ENCODE assay signal across 1 cellular context in the genomic region with DNA sequence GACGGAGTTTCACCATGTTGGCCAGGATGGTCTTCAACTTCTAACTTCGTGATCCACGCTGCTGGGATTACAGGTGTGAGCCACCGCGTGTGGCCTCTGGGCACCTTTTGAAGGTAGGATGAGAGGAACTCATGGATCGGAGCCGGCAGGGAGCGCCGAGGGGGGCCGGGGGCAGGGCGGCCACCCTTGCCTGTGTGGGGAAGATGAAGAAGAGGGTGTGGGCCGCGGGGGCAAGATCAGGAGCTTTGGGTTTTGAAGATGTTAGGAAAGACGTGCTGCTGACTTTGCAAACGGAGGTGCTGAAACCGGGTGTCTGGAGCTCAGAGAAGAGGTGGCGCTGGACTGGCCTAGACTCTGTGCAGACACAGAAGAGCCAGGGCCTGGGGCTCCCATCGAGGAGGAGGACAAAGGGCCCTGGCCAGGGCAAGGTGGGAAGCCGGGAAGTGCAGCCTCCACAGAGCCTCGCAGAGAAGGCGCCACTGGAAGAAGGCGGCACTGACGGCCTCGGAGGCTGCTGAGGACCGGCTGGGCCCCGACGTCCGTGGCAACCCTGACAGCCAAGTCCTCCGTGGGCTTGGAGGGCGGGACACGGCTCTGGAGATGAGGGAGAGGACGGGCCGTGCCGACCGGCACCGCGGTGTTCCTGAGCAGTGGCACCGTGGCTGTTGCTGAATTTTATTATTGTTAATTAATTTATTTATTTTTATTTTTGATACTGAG.
TF ChIP-seq lines count a peak whose summit lies in the region.

No MANE protein-coding gene starts in this region.

TF ChIP-seq in K562, 482 proteins besides CTCF, POLR2A, EP300 and RAD21:
- peak; percentile 26; the same call in 1 of the 2 replicates for TF ChIP-seq ZNF316 (IDR thresholded peaks at IDR 0.05)
- TF ChIP-seq HNRNPH1 (optimal IDR thresholded peaks at IDR 0.05; ENCODE audit: low read depth, low read length): no peak
- TF ChIP-seq, protein P1, sequence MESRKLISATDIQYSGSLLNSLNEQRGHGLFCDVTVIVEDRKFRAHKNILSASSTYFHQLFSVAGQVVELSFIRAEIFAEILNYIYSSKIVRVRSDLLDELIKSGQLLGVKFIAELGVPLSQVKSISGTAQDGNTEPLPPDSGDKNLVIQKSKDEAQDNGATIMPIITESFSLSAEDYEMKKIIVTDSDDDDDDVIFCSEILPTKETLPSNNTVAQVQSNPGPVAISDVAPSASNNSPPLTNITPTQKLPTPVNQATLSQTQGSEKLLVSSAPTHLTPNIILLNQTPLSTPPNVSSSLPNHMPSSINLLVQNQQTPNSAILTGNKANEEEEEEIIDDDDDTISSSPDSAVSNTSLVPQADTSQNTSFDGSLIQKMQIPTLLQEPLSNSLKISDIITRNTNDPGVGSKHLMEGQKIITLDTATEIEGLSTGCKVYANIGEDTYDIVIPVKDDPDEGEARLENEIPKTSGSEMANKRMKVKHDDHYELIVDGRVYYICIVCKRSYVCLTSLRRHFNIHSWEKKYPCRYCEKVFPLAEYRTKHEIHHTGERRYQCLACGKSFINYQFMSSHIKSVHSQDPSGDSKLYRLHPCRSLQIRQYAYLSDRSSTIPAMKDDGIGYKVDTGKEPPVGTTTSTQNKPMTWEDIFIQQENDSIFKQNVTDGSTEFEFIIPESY (CRISPR knock-in tag; IDR thresholded peaks at IDR 0.05): peak; percentile 63; the same call in 1 of the 2 replicates
TF ChIP-seq in K562: peak in this region for 2.
